ENCODE assay signal across 16 cellular contexts in genomic region chr1:23202263-23202749, GRCh38. TPM values are rescaled to one million over a fixed set of nuclear protein-coding genes. Genes with fewer than 3 reads are reported as not detected.
A peak's percentile ranks its signal among the peaks of the same experiment; 100 is the strongest.
DNase-seq lines count a peak whose midpoint lies in the region; ATAC-seq and TF ChIP-seq lines count a peak whose summit lies in the region.
"Had no signal": no experiment of that assay in that cellular context is flagged by ENCODE, and none has a peak within 500 bp of the region (broad histone marks: within the 10 kb centered on the region; RNA-seq: fewer than 3 reads in every experiment).

No MANE protein-coding gene starts in this region.

- intact Hi-C loops in MCF 10A (cut with micrococcal nuclease) (no loop called here), breast epithelium (cut with DNase I; ENCODE audit: low total_unique reads) (no loop called here)
- intact Hi-C loops in naive thymus-derived CD4-positive, alpha-beta T cell (cut with micrococcal nuclease): no loop called here

- H3K27me3 Mint-ChIP-seq in MCF 10A (ENCODE audit: insufficient read depth, unreplicated experiment): no peaks in the 10 kb centered on the region
- H3K27me3 Mint-ChIP-seq in naive thymus-derived CD4-positive, alpha-beta T cell: peaks cover 0 to 13% (median 6%) of the 10 kb centered on the region in 5 donors

- POLR2A ChIA-PET in MCF 10A (lab: Yijun Ruan, JAX): interaction anchor here (1.0 kb wide), 1 partner anchor 21 kb away, joined by 3 read pairs; no protein-coding TSS in a partner anchor
- POLR2A ChIA-PET in naive thymus-derived CD4-positive, alpha-beta T cell (lab: Charles Lee): no interaction called here

- no peaks in the 10 kb centered on the region for H3K27me3 ChIP-seq in breast epithelium
- H3K27me3 ChIP-seq in naive thymus-derived CD4-positive, alpha-beta T cell (ENCODE audit: control insufficient read depth in 2 of 2, insufficient read depth in 2 of 2, low read length in 2 of 2): no peaks in the 10 kb centered on the region
- H3K27me3 ChIP-seq: upper lobe of right lung had no signal

- H3K9me3 ChIP-seq in breast epithelium: no peaks in the 10 kb centered on the region
- H3K9me3 ChIP-seq in naive thymus-derived CD4-positive, alpha-beta T cell (ENCODE audit: control insufficient read depth in 2 of 3, low read length in 3 of 3): no peaks in the 10 kb centered on the region
- H3K9me3 ChIP-seq: lower lobe of right lung, neutrophil, upper lobe of right lung had no signal

- DNase-seq in MCF 10A (ENCODE audit: unreplicated experiment) (peak; percentile 64), breast epithelium (ENCODE audit: low spot score in 2 of 2) (no peak), RPMI7951 (ENCODE audit: low read depth) (peak; percentile 81), fibroblast of villous mesenchyme (ENCODE audit: low read depth) (peak; percentile 52), HuH-7 (ENCODE audit: low spot score) (no peak), germinal center (ENCODE audit: low spot score) (no peak), Kasumi-1 (lab: John Stamatoyannopoulos, UW) (no peak)
- no peak for DNase-seq in naive thymus-derived CD4-positive, alpha-beta T cell
- DNase-seq: ACHN; activated T-cell treated with anti-CD3 and anti-CD28 coated beads, Interleukin-2, amount 50 U/mL, for 24 hours; aorta; lower lobe of right lung; upper lobe of right lung had no signal

- H3K9me3 Mint-ChIP-seq in MCF 10A (ENCODE audit: unreplicated experiment): no peaks in the 10 kb centered on the region
- H3K9me3 Mint-ChIP-seq in naive thymus-derived CD4-positive, alpha-beta T cell: no peaks in the 10 kb centered on the region
- H3K9me3 Mint-ChIP-seq: activated T-cell treated with anti-CD3 and anti-CD28 coated beads, Interleukin-2, amount 50 U/mL, for 24 hours had no signal

- no peaks in the 10 kb centered on the region for H3K36me3 ChIP-seq in breast epithelium
- no peaks in the 10 kb centered on the region for H3K36me3 ChIP-seq in naive thymus-derived CD4-positive, alpha-beta T cell (ENCODE audit: control insufficient read depth in 2 of 3, insufficient read depth in 3 of 3, low read length in 3 of 3)
- H3K36me3 ChIP-seq: lower lobe of right lung, neutrophil, upper lobe of right lung had no signal

- H3K4me3 ChIP-seq in breast epithelium (no peak overlapping the region), fibroblast of villous mesenchyme (ENCODE audit: low read depth, low read length) (no peak overlapping the region)
- no peak overlapping the region for H3K4me3 ChIP-seq in naive thymus-derived CD4-positive, alpha-beta T cell (ENCODE audit: low read length)
- H3K4me3 ChIP-seq: lower lobe of right lung, upper lobe of right lung had no signal

- ATAC-seq in naive thymus-derived CD4-positive, alpha-beta T cell: no peak
- ATAC-seq: activated CD4-positive, CD25-positive, alpha-beta regulatory T cell treated with anti-CD3 and anti-CD28 coated beads, Interleukin-2, amount 50 U/mL, for 24 hours; HCT116; lower lobe of right lung; upper lobe of right lung had no signal

- H3K27ac ChIP-seq in breast epithelium: no peak overlapping the region
- no peak overlapping the region for H3K27ac ChIP-seq in naive thymus-derived CD4-positive, alpha-beta T cell (ENCODE audit: low read depth, low read length)
- H3K27ac ChIP-seq: lower lobe of right lung, neutrophil, upper lobe of right lung had no signal

- no peaks in the 10 kb centered on the region for H3K4me1 ChIP-seq in breast epithelium
- no peaks in the 10 kb centered on the region for H3K4me1 ChIP-seq in naive thymus-derived CD4-positive, alpha-beta T cell (ENCODE audit: control insufficient read depth in 2 of 2, insufficient read depth in 2 of 2, low read length in 2 of 2)
- H3K4me1 ChIP-seq: lower lobe of right lung, upper lobe of right lung had no signal

- peaks cover 6% of the 10 kb centered on the region for H3K36me3 Mint-ChIP-seq in MCF 10A (ENCODE audit: insufficient read depth, unreplicated experiment)
- no peaks in the 10 kb centered on the region for H3K36me3 Mint-ChIP-seq in naive thymus-derived CD4-positive, alpha-beta T cell

- no peak overlapping the region for H3K27ac Mint-ChIP-seq in MCF 10A (ENCODE audit: low read depth, unreplicated experiment)
- H3K27ac Mint-ChIP-seq in naive thymus-derived CD4-positive, alpha-beta T cell: no peak overlapping the region
- H3K27ac Mint-ChIP-seq: activated T-cell treated with anti-CD3 and anti-CD28 coated beads, Interleukin-2, amount 50 U/mL, for 24 hours had no signal

- no peak for TF ChIP-seq POLR2A in breast epithelium (IDR thresholded peaks at IDR 0.05)

- no TSS peak for BruUV-seq in MCF 10A (replicated peaks; lab: Mats Ljungman, UMichigan)

- no peak overlapping the region for H3K4me3 Mint-ChIP-seq in MCF 10A (ENCODE audit: unreplicated experiment)
- H3K4me3 Mint-ChIP-seq in naive thymus-derived CD4-positive, alpha-beta T cell: no peak overlapping the region
- H3K4me3 Mint-ChIP-seq: activated T-cell treated with anti-CD3 and anti-CD28 coated beads, Interleukin-2, amount 50 U/mL, for 24 hours had no signal

- no peak for TF ChIP-seq CTCF in MCF 10A (IDR thresholded peaks at IDR 0.05; ENCODE audit: unreplicated experiment)
- no peak for TF ChIP-seq CTCF in breast epithelium (IDR thresholded peaks at IDR 0.05)
- TF ChIP-seq CTCF in fibroblast of villous mesenchyme (IDR thresholded peaks at IDR 0.05; ENCODE audit: insufficient read depth, low read depth, low read length): no peak

- CTCF ChIA-PET in MCF 10A (lab: Yijun Ruan, JAX): no interaction called here
- CTCF ChIA-PET in naive thymus-derived CD4-positive, alpha-beta T cell (lab: Charles Lee): no interaction called here

- H3K4me1 Mint-ChIP-seq in MCF 10A (ENCODE audit: insufficient read depth, unreplicated experiment): peaks cover 7% of the 10 kb centered on the region
- H3K4me1 Mint-ChIP-seq in naive thymus-derived CD4-positive, alpha-beta T cell: no peaks in the 10 kb centered on the region

RNA-seq across cellular contexts. Expression of gene HTR1D, which starts 15.0 kb away (rescaled TPM):
- total RNA-seq in MCF 10A (2022) (0.17 and 0.35 TPM in 2 replicates), breast epithelium (not detected), fibroblast of villous mesenchyme (0.86 and 2.3 TPM in 2 replicates)
- 0.12 TPM in 1 of 2 replicates, not detected in the other for total RNA-seq in RPMI7951 (2014; rRNA removed; shearing (Covaris generic))
- not detected for total RNA-seq in naive thymus-derived CD4-positive, alpha-beta T cell
- polyA plus RNA-seq in naive thymus-derived CD4-positive, alpha-beta T cell: not detected
- total RNA-seq: aorta had no signal

RNA-seq across cellular contexts. Expression of gene LUZP1, which starts 33.6 kb away (rescaled TPM):
- 30.1 and 37.2 TPM in 2 replicates for total RNA-seq in MCF 10A (2022)
- 10 to 100 TPM; 21.0 to 26.6 (median 24.6) TPM for total RNA-seq in breast epithelium
- 17.8 and 18.4 TPM in 2 replicates for total RNA-seq in RPMI7951 (2014; rRNA removed; shearing (Covaris generic))
- total RNA-seq in fibroblast of villous mesenchyme: 44.1 and 55.3 TPM in 2 replicates
- 10 to 100 TPM; 14.8 to 22.9 (median 16.9) TPM for total RNA-seq in naive thymus-derived CD4-positive, alpha-beta T cell
- polyA plus RNA-seq in naive thymus-derived CD4-positive, alpha-beta T cell: 10 to 100 TPM; 12.6 to 24.7 TPM

Comparison
In these comparisons a context has a peak if more than half of its experiments do, and no peak if none do; other contexts are left out.
1. DNase-seq: peak in MCF 10A (single experiment), RPMI7951 (single experiment) and fibroblast of villous mesenchyme (single experiment); none in breast epithelium (0 of 2), HuH-7 (single experiment), germinal center (single experiment), Kasumi-1 (0 of 2) and naive thymus-derived CD4-positive, alpha-beta T cell (0 of 9).